Comparison of ENCODE assay signal across 18 cellular contexts in the genomic region with DNA sequence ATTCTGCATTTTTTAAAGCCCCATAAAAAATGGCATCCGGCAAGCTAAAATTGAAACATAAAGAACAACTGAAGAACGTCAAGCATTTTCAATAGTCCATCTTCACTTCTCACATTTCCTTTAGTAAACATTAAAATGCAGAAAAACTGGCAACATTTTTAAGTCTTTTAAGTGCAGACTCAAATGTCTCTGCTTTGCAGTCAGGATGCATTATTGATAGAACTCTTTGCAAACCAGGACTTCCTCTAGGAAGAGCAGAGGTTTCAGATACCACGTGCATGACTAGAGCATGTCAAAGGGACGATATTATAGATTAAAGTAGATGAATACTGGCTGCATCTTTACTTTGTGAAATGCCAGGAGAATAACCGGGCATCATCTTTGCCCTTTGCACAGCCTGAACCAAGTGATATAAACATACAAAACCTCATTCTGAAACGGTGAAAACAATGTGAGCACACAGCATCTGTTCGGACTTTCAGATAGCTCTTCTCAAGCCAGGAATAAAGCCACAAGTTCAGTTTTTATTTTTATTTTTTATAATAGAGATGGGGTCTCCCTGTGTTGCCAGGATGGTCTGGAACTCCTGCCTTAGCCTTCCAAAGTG.
DNase-seq lines count a peak whose midpoint lies in the region; ATAC-seq and TF ChIP-seq lines count a peak whose summit lies in the region.
"Had no signal": no experiment of that assay in that cellular context is flagged by ENCODE, and none has a peak within 500 bp of the region (broad histone marks: within the 10 kb centered on the region; RNA-seq: fewer than 3 reads in every experiment).

No MANE protein-coding gene starts in this region.

- no peak for ATAC-seq in activated naive CD8-positive, alpha-beta T cell treated with anti-CD3 and anti-CD28 coated beads, Interleukin-2, amount 10 ng/mL, durations not matched to agents 7 days and 5 days (ENCODE audit: low read depth)
- ATAC-seq in RWPE2 (ENCODE audit: low read depth) (no peak), HG02588 (IDR thresholded peaks at IDR 0.05; ENCODE audit: unreplicated experiment) (no peak), GM21447 (IDR thresholded peaks at IDR 0.05; ENCODE audit: unreplicated experiment) (no peak), GM21423 (IDR thresholded peaks at IDR 0.05; ENCODE audit: unreplicated experiment) (no peak)

- peaks cover 53% of the 10 kb centered on the region for H3K4me1 ChIP-seq in RWPE2 (ENCODE audit: insufficient read depth, poor library complexity, severe bottlenecking)
- H3K4me1 ChIP-seq in hepatocyte (ENCODE audit: insufficient read depth) = peaks cover 12% of the 10 kb centered on the region
- H3K4me1 ChIP-seq in transverse colon = peaks cover 6 to 47% (median 36%) of the 10 kb centered on the region in 4 donors

- H4K20me1 ChIP-seq in hepatocyte (ENCODE audit: insufficient read depth, poor library complexity, severe bottlenecking) = no peaks in the 10 kb centered on the region

- peak overlapping the region; percentile 0 for H3K27ac ChIP-seq in RWPE2 (ENCODE audit: poor library complexity, severe bottlenecking)
- H3K27ac ChIP-seq in hepatocyte = peak overlapping the region; percentile 94
- H3K27ac ChIP-seq in transverse colon = peak overlapping the region; percentile 20 to 81 (median 66)
- H3K27ac ChIP-seq: BLaER1 treated with 17β-estradiol and CSF1 and Interleukin-3, amounts not matched to agents 10 nM and 100 nM; KMS-11; SJSA1 had no signal

- no peak for TF ChIP-seq POLR2A in transverse colon (IDR thresholded peaks at IDR 0.05)

- H3K27me3 Mint-ChIP-seq in activated naive CD8-positive, alpha-beta T cell treated with anti-CD3 and anti-CD28 coated beads, Interleukin-2, amount 10 ng/mL, durations not matched to agents 7 days and 5 days = no peaks in the 10 kb centered on the region
- peaks cover 6% of the 10 kb centered on the region for H3K27me3 Mint-ChIP-seq in activated naive CD8-positive, alpha-beta T cell treated with anti-CD3 and anti-CD28 coated beads for 36 hours

- H3K4me2 ChIP-seq in hepatocyte = no peak overlapping the region
- H3K4me2 ChIP-seq: KMS-11 had no signal

- H3K4me1 Mint-ChIP-seq in activated naive CD8-positive, alpha-beta T cell treated with anti-CD3 and anti-CD28 coated beads, Interleukin-2, amount 10 ng/mL, durations not matched to agents 7 days and 5 days = peaks cover 62% of the 10 kb centered on the region
- H3K4me1 Mint-ChIP-seq in activated naive CD8-positive, alpha-beta T cell treated with anti-CD3 and anti-CD28 coated beads for 36 hours = peaks cover 27% of the 10 kb centered on the region

- no peak for DNase-seq in activated naive CD8-positive, alpha-beta T cell treated with anti-CD3 and anti-CD28 coated beads, Interleukin-2, amount 10 ng/mL, durations not matched to agents 7 days and 5 days
- DNase-seq in activated naive CD8-positive, alpha-beta T cell treated with anti-CD3 and anti-CD28 coated beads for 36 hours = no peak
- DNase-seq in RWPE2 (ENCODE audit: low spot score) (no peak), hepatocyte (ENCODE audit: low spot score) (no peak), transverse colon (no peak)
- DNase-seq: 8988T, GF-D8, HFFc6, MM.1S, NCI-H1105, NCI-H1694, NCI-H345 had no signal

- H3K9me2 ChIP-seq in hepatocyte (replicated peaks; ENCODE audit: insufficient read depth) = no peaks in the 10 kb centered on the region

- peaks cover 23% of the 10 kb centered on the region for H3K79me2 ChIP-seq in hepatocyte

- in situ Hi-C loops in transverse colon (cut with MboI; ENCODE audit: low pct_ligation_motif_present in 1 of 4, low pct_unique_long_range_greater_than_20kb in 1 of 4, low sequenced_read_pairs in 3 of 4) = no loop called here

- no peak overlapping the region for H3K27ac Mint-ChIP-seq in activated naive CD8-positive, alpha-beta T cell treated with anti-CD3 and anti-CD28 coated beads, Interleukin-2, amount 10 ng/mL, durations not matched to agents 7 days and 5 days
- H3K27ac Mint-ChIP-seq in activated naive CD8-positive, alpha-beta T cell treated with anti-CD3 and anti-CD28 coated beads for 36 hours = no peak overlapping the region
- H3K27ac Mint-ChIP-seq: HFFc6 had no signal

- 79% methylated on average over 7 of the region's 7 CpGs for WGBS in hepatocyte (ENCODE audit: low lambda C conversion rate, missing lambda C conversion rate)
- WGBS in transverse colon (ENCODE audit: low coverage in 1 of 2), 2 donors = 36 to 54% methylated on average over 6 to 7 of the region's 7 CpGs

- POLR2A ChIA-PET in activated naive CD8-positive, alpha-beta T cell treated with anti-CD3 and anti-CD28 coated beads, Interleukin-2, amount 10 ng/mL, durations not matched to agents 7 days and 5 days (lab: Charles Lee) = no interaction called here

- H3K27me3 ChIP-seq in RWPE2 (ENCODE audit: insufficient read depth, poor library complexity, severe bottlenecking) = no peaks in the 10 kb centered on the region
- H3K27me3 ChIP-seq in hepatocyte = no peaks in the 10 kb centered on the region
- H3K27me3 ChIP-seq in transverse colon = no peaks in the 10 kb centered on the region
- H3K27me3 ChIP-seq: BLaER1 treated with 17β-estradiol and CSF1 and Interleukin-3, amounts not matched to agents 10 nM and 100 nM; SJSA1 had no signal

- peak overlapping the region; percentile 4 for H3K4me3 Mint-ChIP-seq in activated naive CD8-positive, alpha-beta T cell treated with anti-CD3 and anti-CD28 coated beads, Interleukin-2, amount 10 ng/mL, durations not matched to agents 7 days and 5 days
- H3K4me3 Mint-ChIP-seq in activated naive CD8-positive, alpha-beta T cell treated with anti-CD3 and anti-CD28 coated beads for 36 hours = no peak overlapping the region
- H3K4me3 Mint-ChIP-seq: HFFc6 had no signal

- H3K36me3 ChIP-seq in RWPE2 (ENCODE audit: low read depth) (peaks cover 54% of the 10 kb centered on the region), hepatocyte (replicated peaks; ENCODE audit: insufficient read depth, low read depth) (no peaks in the 10 kb centered on the region), transverse colon (no peaks in the 10 kb centered on the region)

- H3K4me3 ChIP-seq in RWPE2 (ENCODE audit: severe bottlenecking) (no peak overlapping the region), hepatocyte (no peak overlapping the region), transverse colon (no peak overlapping the region)
- H3K4me3 ChIP-seq: BLaER1 treated with 17β-estradiol and CSF1 and Interleukin-3, amounts not matched to agents 10 nM and 100 nM; SJSA1 had no signal

- TF ChIP-seq CTCF in RWPE2 (IDR thresholded peaks at IDR 0.05; ENCODE audit: poor library complexity, severe bottlenecking) (no peak), hepatocyte (IDR thresholded peaks at IDR 0.05; ENCODE audit: poor library complexity) (no peak), transverse colon (IDR thresholded peaks at IDR 0.05) (no peak)

- TF ChIP-seq EP300 in transverse colon (IDR thresholded peaks at IDR 0.05; ENCODE audit: low read depth) = no peak

- intact Hi-C loops in transverse colon (cut with DNase I; ENCODE audit: low total_unique reads) = no loop called here

- no peak overlapping the region for H2AFZ ChIP-seq in hepatocyte

- peaks cover 32% of the 10 kb centered on the region for H3K36me3 Mint-ChIP-seq in activated naive CD8-positive, alpha-beta T cell treated with anti-CD3 and anti-CD28 coated beads, Interleukin-2, amount 10 ng/mL, durations not matched to agents 7 days and 5 days
- H3K36me3 Mint-ChIP-seq in activated naive CD8-positive, alpha-beta T cell treated with anti-CD3 and anti-CD28 coated beads for 36 hours = no peaks in the 10 kb centered on the region

- H3K9me3 ChIP-seq in RWPE2 (ENCODE audit: severe bottlenecking) (no peaks in the 10 kb centered on the region), hepatocyte (ENCODE audit: low read depth) (no peaks in the 10 kb centered on the region), transverse colon (no peaks in the 10 kb centered on the region)
- H3K9me3 ChIP-seq: BLaER1 treated with 17β-estradiol and CSF1 and Interleukin-3, amounts not matched to agents 10 nM and 100 nM; SJSA1 had no signal

- H3K9me3 Mint-ChIP-seq in activated naive CD8-positive, alpha-beta T cell treated with anti-CD3 and anti-CD28 coated beads, Interleukin-2, amount 10 ng/mL, durations not matched to agents 7 days and 5 days = no peaks in the 10 kb centered on the region
- no peaks in the 10 kb centered on the region for H3K9me3 Mint-ChIP-seq in activated naive CD8-positive, alpha-beta T cell treated with anti-CD3 and anti-CD28 coated beads for 36 hours
- H3K9me3 Mint-ChIP-seq: HFFc6 had no signal

Comparison
In these comparisons a context has a peak if more than half of its experiments do, and no peak if none do; other contexts are left out.
1. H3K27ac ChIP-seq: peak in every context shown above with its lines; median percentile 94 in hepatocyte; 66 in transverse colon; 0 in RWPE2.